1 cellular context compared by ENCODE assay signal in the genomic region with DNA sequence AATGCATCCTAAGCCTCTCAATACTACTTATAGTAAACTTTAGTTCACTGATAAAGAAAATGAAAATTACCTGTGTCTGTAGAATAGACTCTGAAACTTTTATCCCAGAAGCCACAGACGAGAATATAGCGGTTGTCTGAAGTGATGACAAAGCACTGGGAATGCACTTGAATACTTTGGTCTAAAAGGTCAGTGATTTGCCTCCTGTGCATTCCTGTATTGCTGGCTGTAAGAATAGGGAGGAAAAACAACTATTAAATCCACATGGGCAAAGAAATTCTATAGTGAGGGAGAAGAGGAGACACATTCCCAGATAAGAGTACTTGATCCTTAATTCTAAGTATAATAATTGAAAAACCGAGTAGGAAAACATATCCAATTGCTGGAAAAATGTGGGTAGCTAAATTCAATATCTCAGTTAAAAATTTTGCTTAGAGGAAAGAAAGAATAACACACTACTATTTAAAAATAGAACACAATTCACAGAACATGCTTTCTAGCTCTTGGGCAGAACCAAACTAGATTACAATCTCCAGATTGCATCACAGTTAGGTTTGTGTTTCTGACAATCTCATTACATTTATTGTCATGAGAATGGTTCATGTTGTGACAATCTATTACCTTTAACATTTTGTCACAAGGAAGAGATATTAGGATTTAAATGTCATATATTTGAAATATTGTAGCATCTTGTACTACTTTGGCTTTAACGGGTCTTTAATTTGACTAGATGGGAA.
TF ChIP-seq lines count a peak whose summit lies in the region.

No MANE protein-coding gene starts in this region.

TF ChIP-seq in IMR-90, 13 proteins besides CTCF, POLR2A, EP300 and RAD21 (continued from another document):
- no peak for TF ChIP-seq RFX5 (IDR thresholded peaks at IDR 0.05; ENCODE audit: low read depth, low read length)
- no peak for TF ChIP-seq FOS (IDR thresholded peaks at IDR 0.05; ENCODE audit: low read depth, low read length)
- TF ChIP-seq, protein P1, sequence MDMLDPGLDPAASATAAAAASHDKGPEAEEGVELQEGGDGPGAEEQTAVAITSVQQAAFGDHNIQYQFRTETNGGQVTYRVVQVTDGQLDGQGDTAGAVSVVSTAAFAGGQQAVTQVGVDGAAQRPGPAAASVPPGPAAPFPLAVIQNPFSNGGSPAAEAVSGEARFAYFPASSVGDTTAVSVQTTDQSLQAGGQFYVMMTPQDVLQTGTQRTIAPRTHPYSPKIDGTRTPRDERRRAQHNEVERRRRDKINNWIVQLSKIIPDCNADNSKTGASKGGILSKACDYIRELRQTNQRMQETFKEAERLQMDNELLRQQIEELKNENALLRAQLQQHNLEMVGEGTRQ (IDR thresholded peaks at IDR 0.05; ENCODE audit: low read depth, low read length): no peak
- TF ChIP-seq CHD1 (IDR thresholded peaks at IDR 0.05; ENCODE audit: low read depth, low read length): no peak
- no peak for TF ChIP-seq MAZ (IDR thresholded peaks at IDR 0.05; ENCODE audit: borderline replicate concordance, low read depth, low read length)
